2 cellular contexts compared by ENCODE assay signal in genomic region chr1:221334082-221334481, GRCh38.
TF ChIP-seq lines count a peak whose summit lies in the region.

No MANE protein-coding gene starts in this region.

TF ChIP-seq in liver, 16 proteins besides CTCF, POLR2A, EP300 and RAD21:
- TF ChIP-seq ZBTB33 (IDR thresholded peaks at IDR 0.05): no peak
- TF ChIP-seq NR2F2 (IDR thresholded peaks at IDR 0.05): peak; percentile 43

TF ChIP-seq in HepG2, 621 proteins besides CTCF, POLR2A, EP300 and RAD21 (continued from another document):
- no peak for TF ChIP-seq SP5 (CRISPR knock-in tag; IDR thresholded peaks at IDR 0.05; ENCODE audit: borderline replicate concordance, low read depth)
- TF ChIP-seq E2F2 (CRISPR knock-in tag; IDR thresholded peaks at IDR 0.05; ENCODE audit: borderline replicate concordance): no peak
- no peak for TF ChIP-seq SMAD9 (CRISPR knock-in tag; IDR thresholded peaks at IDR 0.05)
- no peak for TF ChIP-seq ZSCAN30 (CRISPR knock-in tag; IDR thresholded peaks at IDR 0.05)
- TF ChIP-seq HIVEP1 (CRISPR knock-in tag; IDR thresholded peaks at IDR 0.05): no peak
